1 cellular context compared by ENCODE assay signal in the genomic region with DNA sequence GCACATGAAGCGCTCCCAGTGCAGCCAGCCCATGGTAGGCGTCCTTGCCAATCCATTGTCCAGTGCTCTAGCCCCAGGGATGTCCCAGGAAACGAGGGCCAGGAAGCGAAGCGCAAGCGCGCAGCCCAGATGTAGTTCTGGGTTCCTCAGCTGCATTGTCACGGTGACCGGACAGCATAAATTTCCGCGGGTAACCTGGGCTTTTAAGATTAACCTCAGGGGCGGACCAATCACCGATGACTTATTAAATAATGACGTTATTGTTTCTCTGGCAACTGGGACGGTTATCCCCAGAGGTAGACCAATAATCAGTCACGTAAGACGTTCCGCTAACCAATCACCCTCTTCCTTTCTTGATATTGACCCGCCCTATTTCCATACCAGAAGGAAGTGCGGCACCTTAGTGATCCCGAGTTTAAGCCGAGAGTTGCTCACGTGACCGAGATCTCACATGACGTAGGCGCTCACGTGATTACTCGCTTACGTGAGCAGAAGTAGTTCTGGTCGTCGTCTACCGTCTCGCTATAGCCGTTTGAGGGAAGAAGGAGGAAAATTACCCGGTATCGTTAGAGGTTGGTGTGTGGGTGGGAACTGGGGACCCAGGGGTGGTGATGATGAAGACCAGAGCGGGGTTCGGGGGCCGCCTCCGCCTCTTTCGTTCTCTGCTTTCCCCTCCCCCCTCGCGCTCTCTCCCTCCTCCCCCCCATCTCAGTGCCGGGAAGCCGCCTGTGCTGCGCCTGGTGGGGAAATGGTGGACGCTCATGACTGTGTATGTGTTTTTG.
TF ChIP-seq lines count a peak whose summit lies in the region.

A gene (minus strand): TSS at position 178 of the 782 bp plus-strand sequence. CDS start 22 bp downstream, at position 156.
A gene with protein sequence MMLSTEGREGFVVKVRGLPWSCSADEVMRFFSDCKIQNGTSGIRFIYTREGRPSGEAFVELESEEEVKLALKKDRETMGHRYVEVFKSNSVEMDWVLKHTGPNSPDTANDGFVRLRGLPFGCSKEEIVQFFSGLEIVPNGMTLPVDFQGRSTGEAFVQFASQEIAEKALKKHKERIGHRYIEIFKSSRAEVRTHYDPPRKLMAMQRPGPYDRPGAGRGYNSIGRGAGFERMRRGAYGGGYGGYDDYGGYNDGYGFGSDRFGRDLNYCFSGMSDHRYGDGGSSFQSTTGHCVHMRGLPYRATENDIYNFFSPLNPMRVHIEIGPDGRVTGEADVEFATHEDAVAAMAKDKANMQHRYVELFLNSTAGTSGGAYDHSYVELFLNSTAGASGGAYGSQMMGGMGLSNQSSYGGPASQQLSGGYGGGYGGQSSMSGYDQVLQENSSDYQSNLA (plus strand): TSS at position 475 of the 782 bp plus-strand sequence. CDS start 3,767 bp downstream, outside the sequence.

TF ChIP-seq in HepG2, 621 proteins besides CTCF, POLR2A, EP300 and RAD21 (continued from another document and continues in another):
- TF ChIP-seq, protein P1, sequence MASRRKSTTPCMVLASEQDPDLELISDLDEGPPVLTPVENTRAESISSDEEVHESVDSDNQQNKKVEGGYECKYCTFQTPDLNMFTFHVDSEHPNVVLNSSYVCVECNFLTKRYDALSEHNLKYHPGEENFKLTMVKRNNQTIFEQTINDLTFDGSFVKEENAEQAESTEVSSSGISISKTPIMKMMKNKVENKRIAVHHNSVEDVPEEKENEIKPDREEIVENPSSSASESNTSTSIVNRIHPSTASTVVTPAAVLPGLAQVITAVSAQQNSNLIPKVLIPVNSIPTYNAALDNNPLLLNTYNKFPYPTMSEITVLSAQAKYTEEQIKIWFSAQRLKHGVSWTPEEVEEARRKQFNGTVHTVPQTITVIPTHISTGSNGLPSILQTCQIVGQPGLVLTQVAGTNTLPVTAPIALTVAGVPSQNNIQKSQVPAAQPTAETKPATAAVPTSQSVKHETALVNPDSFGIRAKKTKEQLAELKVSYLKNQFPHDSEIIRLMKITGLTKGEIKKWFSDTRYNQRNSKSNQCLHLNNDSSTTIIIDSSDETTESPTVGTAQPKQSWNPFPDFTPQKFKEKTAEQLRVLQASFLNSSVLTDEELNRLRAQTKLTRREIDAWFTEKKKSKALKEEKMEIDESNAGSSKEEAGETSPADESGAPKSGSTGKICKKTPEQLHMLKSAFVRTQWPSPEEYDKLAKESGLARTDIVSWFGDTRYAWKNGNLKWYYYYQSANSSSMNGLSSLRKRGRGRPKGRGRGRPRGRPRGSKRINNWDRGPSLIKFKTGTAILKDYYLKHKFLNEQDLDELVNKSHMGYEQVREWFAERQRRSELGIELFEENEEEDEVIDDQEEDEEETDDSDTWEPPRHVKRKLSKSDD (CRISPR knock-in tag; IDR thresholded peaks at IDR 0.05; ENCODE audit: low read depth) = 0 out of 2 replicates have a peak, but pooled peaks have one; percentile 43
- TF ChIP-seq, protein P2, sequence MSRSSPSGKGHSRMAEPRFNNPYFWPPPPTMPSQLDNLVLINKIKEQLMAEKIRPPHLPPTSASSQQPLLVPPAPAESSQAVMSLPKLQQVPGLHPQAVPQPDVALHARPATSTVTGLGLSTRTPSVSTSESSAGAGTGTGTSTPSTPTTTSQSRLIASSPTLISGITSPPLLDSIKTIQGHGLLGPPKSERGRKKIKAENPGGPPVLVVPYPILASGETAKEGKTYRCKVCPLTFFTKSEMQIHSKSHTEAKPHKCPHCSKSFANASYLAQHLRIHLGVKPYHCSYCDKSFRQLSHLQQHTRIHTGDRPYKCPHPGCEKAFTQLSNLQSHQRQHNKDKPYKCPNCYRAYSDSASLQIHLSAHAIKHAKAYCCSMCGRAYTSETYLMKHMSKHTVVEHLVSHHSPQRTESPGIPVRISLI (CRISPR knock-in tag; IDR thresholded peaks at IDR 0.05; ENCODE audit: borderline replicate concordance) = no peak
- TF ChIP-seq MAFG (CRISPR knock-in tag; IDR thresholded peaks at IDR 0.05) (no peak), IRF2 (CRISPR knock-in tag; IDR thresholded peaks at IDR 0.05) (0 out of 2 replicates have a peak, but pooled peaks have one; percentile 42), ZNF496 (CRISPR knock-in tag; IDR thresholded peaks at IDR 0.05; ENCODE audit: insufficient replicate concordance) (no peak), THYN1 (CRISPR knock-in tag; IDR thresholded peaks at IDR 0.05; ENCODE audit: borderline replicate concordance, low read depth) (no peak), KLF13 (CRISPR knock-in tag; IDR thresholded peaks at IDR 0.05) (no peak), ZSCAN20 (CRISPR knock-in tag; IDR thresholded peaks at IDR 0.05; ENCODE audit: borderline replicate concordance) (no peak), SP4 (CRISPR knock-in tag; IDR thresholded peaks at IDR 0.05) (no peak), ZFP41 (CRISPR knock-in tag; IDR thresholded peaks at IDR 0.05; ENCODE audit: borderline replicate concordance) (no peak), ZNF549 (CRISPR knock-in tag; IDR thresholded peaks at IDR 0.05) (no peak), PHF21A (CRISPR knock-in tag; IDR thresholded peaks at IDR 0.05) (peak; percentile 44; the same call in 1 of the 2 replicates), POGZ (CRISPR knock-in tag; IDR thresholded peaks at IDR 0.05) (peak; percentile 56; the same call in 1 of the 2 replicates), TSC22D2 (CRISPR knock-in tag; IDR thresholded peaks at IDR 0.05; ENCODE audit: borderline replicate concordance) (no peak), SOX13 (IDR thresholded peaks at IDR 0.05) (no peak), SOX13 (CRISPR knock-in tag; conservative IDR thresholded peaks at IDR 0.05 in 1 of 2, IDR thresholded peaks at IDR 0.05 in 1 of 2) (peak in 1 of 2 experiments; percentile 8; a peak in 1 of 4 replicates), SALL1 (CRISPR knock-in tag; IDR thresholded peaks at IDR 0.05) (peak; percentile 35; the same call in 1 of the 2 replicates), CREB1 (IDR thresholded peaks at IDR 0.05) (peak; percentile 95), CREB1 (CRISPR knock-in tag; IDR thresholded peaks at IDR 0.05) (peak; percentile 95)
- TF ChIP-seq, protein P3, sequence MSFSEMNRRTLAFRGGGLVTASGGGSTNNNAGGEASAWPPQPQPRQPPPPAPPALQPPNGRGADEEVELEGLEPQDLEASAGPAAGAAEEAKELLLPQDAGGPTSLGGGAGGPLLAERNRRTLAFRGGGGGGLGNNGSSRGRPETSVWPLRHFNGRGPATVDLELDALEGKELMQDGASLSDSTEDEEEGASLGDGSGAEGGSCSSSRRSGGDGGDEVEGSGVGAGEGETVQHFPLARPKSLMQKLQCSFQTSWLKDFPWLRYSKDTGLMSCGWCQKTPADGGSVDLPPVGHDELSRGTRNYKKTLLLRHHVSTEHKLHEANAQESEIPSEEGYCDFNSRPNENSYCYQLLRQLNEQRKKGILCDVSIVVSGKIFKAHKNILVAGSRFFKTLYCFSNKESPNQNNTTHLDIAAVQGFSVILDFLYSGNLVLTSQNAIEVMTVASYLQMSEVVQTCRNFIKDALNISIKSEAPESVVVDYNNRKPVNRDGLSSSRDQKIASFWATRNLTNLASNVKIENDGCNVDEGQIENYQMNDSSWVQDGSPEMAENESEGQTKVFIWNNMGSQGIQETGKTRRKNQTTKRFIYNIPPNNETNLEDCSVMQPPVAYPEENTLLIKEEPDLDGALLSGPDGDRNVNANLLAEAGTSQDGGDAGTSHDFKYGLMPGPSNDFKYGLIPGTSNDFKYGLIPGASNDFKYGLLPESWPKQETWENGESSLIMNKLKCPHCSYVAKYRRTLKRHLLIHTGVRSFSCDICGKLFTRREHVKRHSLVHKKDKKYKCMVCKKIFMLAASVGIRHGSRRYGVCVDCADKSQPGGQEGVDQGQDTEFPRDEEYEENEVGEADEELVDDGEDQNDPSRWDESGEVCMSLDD (CRISPR knock-in tag; IDR thresholded peaks at IDR 0.05; ENCODE audit: borderline replicate concordance) = no peak
- TF ChIP-seq, protein P4, sequence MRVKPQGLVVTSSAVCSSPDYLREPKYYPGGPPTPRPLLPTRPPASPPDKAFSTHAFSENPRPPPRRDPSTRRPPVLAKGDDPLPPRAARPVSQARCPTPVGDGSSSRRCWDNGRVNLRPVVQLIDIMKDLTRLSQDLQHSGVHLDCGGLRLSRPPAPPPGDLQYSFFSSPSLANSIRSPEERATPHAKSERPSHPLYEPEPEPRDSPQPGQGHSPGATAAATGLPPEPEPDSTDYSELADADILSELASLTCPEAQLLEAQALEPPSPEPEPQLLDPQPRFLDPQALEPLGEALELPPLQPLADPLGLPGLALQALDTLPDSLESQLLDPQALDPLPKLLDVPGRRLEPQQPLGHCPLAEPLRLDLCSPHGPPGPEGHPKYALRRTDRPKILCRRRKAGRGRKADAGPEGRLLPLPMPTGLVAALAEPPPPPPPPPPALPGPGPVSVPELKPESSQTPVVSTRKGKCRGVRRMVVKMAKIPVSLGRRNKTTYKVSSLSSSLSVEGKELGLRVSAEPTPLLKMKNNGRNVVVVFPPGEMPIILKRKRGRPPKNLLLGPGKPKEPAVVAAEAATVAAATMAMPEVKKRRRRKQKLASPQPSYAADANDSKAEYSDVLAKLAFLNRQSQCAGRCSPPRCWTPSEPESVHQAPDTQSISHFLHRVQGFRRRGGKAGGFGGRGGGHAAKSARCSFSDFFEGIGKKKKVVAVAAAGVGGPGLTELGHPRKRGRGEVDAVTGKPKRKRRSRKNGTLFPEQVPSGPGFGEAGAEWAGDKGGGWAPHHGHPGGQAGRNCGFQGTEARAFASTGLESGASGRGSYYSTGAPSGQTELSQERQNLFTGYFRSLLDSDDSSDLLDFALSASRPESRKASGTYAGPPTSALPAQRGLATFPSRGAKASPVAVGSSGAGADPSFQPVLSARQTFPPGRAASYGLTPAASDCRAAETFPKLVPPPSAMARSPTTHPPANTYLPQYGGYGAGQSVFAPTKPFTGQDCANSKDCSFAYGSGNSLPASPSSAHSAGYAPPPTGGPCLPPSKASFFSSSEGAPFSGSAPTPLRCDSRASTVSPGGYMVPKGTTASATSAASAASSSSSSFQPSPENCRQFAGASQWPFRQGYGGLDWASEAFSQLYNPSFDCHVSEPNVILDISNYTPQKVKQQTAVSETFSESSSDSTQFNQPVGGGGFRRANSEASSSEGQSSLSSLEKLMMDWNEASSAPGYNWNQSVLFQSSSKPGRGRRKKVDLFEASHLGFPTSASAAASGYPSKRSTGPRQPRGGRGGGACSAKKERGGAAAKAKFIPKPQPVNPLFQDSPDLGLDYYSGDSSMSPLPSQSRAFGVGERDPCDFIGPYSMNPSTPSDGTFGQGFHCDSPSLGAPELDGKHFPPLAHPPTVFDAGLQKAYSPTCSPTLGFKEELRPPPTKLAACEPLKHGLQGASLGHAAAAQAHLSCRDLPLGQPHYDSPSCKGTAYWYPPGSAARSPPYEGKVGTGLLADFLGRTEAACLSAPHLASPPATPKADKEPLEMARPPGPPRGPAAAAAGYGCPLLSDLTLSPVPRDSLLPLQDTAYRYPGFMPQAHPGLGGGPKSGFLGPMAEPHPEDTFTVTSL (CRISPR knock-in tag; IDR thresholded peaks at IDR 0.05; ENCODE audit: borderline replicate concordance) = no peak
- TF ChIP-seq, protein P5, sequence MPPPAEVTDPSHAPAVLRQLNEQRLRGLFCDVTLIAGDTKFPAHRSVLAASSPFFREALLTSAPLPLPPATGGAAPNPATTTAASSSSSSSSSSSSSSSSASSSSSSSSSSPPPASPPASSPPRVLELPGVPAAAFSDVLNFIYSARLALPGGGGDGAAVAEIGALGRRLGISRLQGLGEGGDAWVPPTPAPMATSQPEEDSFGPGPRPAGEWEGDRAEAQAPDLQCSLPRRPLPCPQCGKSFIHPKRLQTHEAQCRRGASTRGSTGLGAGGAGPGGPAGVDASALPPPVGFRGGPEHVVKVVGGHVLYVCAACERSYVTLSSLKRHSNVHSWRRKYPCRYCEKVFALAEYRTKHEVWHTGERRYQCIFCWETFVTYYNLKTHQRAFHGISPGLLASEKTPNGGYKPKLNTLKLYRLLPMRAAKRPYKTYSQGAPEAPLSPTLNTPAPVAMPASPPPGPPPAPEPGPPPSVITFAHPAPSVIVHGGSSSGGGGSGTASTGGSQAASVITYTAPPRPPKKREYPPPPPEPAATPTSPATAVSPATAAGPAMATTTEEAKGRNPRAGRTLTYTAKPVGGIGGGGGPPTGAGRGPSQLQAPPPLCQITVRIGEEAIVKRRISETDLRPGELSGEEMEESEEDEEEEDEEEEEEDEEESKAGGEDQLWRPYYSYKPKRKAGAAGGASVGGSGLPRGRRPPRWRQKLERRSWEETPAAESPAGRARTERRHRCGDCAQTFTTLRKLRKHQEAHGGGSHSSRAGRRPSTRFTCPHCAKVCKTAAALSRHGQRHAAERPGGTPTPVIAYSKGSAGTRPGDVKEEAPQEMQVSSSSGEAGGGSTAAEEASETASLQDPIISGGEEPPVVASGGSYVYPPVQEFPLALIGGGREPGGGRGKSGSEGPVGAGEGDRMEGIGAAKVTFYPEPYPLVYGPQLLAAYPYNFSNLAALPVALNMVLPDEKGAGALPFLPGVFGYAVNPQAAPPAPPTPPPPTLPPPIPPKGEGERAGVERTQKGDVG (CRISPR knock-in tag; IDR thresholded peaks at IDR 0.05; ENCODE audit: borderline replicate concordance) = no peak
- TF ChIP-seq, protein P6, sequence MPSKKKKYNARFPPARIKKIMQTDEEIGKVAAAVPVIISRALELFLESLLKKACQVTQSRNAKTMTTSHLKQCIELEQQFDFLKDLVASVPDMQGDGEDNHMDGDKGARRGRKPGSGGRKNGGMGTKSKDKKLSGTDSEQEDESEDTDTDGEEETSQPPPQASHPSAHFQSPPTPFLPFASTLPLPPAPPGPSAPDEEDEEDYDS (CRISPR knock-in tag; IDR thresholded peaks at IDR 0.05) = peak; percentile 70
- TF ChIP-seq, protein P7, sequence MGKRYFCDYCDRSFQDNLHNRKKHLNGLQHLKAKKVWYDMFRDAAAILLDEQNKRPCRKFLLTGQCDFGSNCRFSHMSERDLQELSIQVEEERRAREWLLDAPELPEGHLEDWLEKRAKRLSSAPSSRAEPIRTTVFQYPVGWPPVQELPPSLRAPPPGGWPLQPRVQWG (CRISPR knock-in tag; IDR thresholded peaks at IDR 0.05; ENCODE audit: borderline replicate concordance, low read depth) = no peak
- TF ChIP-seq, protein P8, sequence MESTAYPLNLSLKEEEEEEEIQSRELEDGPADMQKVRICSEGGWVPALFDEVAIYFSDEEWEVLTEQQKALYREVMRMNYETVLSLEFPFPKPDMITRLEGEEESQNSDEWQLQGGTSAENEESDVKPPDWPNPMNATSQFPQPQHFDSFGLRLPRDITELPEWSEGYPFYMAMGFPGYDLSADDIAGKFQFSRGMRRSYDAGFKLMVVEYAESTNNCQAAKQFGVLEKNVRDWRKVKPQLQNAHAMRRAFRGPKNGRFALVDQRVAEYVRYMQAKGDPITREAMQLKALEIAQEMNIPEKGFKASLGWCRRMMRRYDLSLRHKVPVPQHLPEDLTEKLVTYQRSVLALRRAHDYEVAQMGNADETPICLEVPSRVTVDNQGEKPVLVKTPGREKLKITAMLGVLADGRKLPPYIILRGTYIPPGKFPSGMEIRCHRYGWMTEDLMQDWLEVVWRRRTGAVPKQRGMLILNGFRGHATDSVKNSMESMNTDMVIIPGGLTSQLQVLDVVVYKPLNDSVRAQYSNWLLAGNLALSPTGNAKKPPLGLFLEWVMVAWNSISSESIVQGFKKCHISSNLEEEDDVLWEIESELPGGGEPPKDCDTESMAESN (CRISPR knock-in tag; conservative IDR thresholded peaks at IDR 0.05) = peak; percentile 33; the same call in 1 of the 2 replicates
- TF ChIP-seq, protein P9, sequence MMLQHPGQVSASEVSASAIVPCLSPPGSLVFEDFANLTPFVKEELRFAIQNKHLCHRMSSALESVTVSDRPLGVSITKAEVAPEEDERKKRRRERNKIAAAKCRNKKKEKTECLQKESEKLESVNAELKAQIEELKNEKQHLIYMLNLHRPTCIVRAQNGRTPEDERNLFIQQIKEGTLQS (CRISPR knock-in tag; IDR thresholded peaks at IDR 0.05) = no peak
- TF ChIP-seq, protein P10, sequence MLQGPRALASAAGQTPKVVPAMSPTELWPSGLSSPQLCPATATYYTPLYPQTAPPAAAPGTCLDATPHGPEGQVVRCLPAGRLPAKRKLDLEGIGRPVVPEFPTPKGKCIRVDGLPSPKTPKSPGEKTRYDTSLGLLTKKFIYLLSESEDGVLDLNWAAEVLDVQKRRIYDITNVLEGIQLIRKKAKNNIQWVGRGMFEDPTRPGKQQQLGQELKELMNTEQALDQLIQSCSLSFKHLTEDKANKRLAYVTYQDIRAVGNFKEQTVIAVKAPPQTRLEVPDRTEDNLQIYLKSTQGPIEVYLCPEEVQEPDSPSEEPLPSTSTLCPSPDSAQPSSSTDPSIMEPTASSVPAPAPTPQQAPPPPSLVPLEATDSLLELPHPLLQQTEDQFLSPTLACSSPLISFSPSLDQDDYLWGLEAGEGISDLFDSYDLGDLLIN (CRISPR knock-in tag; IDR thresholded peaks at IDR 0.05; ENCODE audit: borderline replicate concordance) = no peak
